ENCODE assay signal across 9 cellular contexts in genomic region chr18:58862851-58863538, GRCh38. TPM values are rescaled to one million over a fixed set of nuclear protein-coding genes. Genes with fewer than 3 reads are reported as not detected.
A peak's percentile ranks its signal among the peaks of the same experiment; 100 is the strongest.
DNase-seq lines count a peak whose midpoint lies in the region; ATAC-seq lines count a peak whose summit lies in the region.
"Had no signal": no experiment of that assay in that cellular context is flagged by ENCODE, and none has a peak within 500 bp of the region (broad histone marks: within the 10 kb centered on the region; RNA-seq: fewer than 3 reads in every experiment).

No MANE protein-coding gene starts in this region.

- no peaks in the 10 kb centered on the region for H4K20me1 ChIP-seq in BLaER1

- peak overlapping the region; percentile 42 for H3K4me3 ChIP-seq in BLaER1
- H3K4me3 ChIP-seq: K562 had no signal

- H3K9ac ChIP-seq in BLaER1, result no peak overlapping the region

- 0 out of 2 replicates have a peak, but pooled peaks cover under 1% of the 10 kb centered on the region for H3K9me3 ChIP-seq in BLaER1

- peaks cover 64% of the 10 kb centered on the region for H3K27me3 ChIP-seq in BLaER1

- H3K4me2 ChIP-seq in BLaER1, result peak overlapping the region; percentile 55

- ATAC-seq in GM18909 (IDR thresholded peaks at IDR 0.05; ENCODE audit: poor library complexity, unreplicated experiment) (peak; percentile 36), sciatic nerve (no peak), GM19351 (IDR thresholded peaks at IDR 0.05; ENCODE audit: unreplicated experiment) (no peak), GM21390 (IDR thresholded peaks at IDR 0.05; ENCODE audit: unreplicated experiment) (no peak)
- ATAC-seq: K562 had no signal

- no peaks in the 10 kb centered on the region for H3K36me3 ChIP-seq in BLaER1

- H3K4me1 ChIP-seq in BLaER1, result no peaks in the 10 kb centered on the region

- DNase-seq in NCI-H345 treated with DMSO at 0.1 percent for 48 hours (lab: John Stamatoyannopoulos, UW; ENCODE audit: unreplicated experiment) (peak; percentile 61), anterior cingulate cortex (lab: John Stamatoyannopoulos, UW) (peak in 43 of 58 donors; percentile 5 to 67 (median 47)), hypothalamus (lab: John Stamatoyannopoulos, UW) (peak in 38 of 51 donors; percentile 15 to 78 (median 40)), sciatic nerve (ENCODE audit: low spot score) (peak; percentile 72)

- intact Hi-C loops in sciatic nerve (cut with DNase I), result loop anchor here (10.0 kb wide), 1 partner anchor 192 kb away; no protein-coding TSS in a partner anchor

- H3K27ac ChIP-seq in BLaER1, result no peak overlapping the region

RNA-seq across cellular contexts. Expression of gene ZNF532, which starts 1.7 kb away (rescaled TPM):
- total RNA-seq in sciatic nerve, result 167 TPM
